Comparison of ENCODE assay signal across 8 cellular contexts in genomic region chr9:129783516-129784361, GRCh38. TPM values are rescaled to one million over a fixed set of nuclear protein-coding genes. Genes with fewer than 3 reads are reported as not detected.
A peak's percentile ranks its signal among the peaks of the same experiment; 100 is the strongest.
DNase-seq lines count a peak whose midpoint lies in the region; ATAC-seq, FAIRE-seq and TF ChIP-seq lines count a peak whose summit lies in the region.

No MANE protein-coding gene starts in this region.

- intact Hi-C loops in CD4-positive, alpha-beta T cell (cut with DNase I, micrococcal nuclease), result loop anchor here (1.0 to 5.0 kb wide), 8 partner anchors 46 to 653 kb away; partner anchors contain the start of gene ASB6 (in 1 of the 2)

- no peak overlapping the region for H3K4me3 Mint-ChIP-seq in CD4-positive, alpha-beta T cell

- H3K27ac Mint-ChIP-seq in CD4-positive, alpha-beta T cell, result no peak overlapping the region

- FAIRE-seq in endometrium (lab: Jason Lieb, UNC), result peak; percentile 80

- POLR2A ChIA-PET in CD4-positive, alpha-beta T cell (lab: Charles Lee), result no interaction called here

- peaks cover 5% of the 10 kb centered on the region for H3K4me1 Mint-ChIP-seq in CD4-positive, alpha-beta T cell (ENCODE audit: low read depth)

- H3K9me3 Mint-ChIP-seq in CD4-positive, alpha-beta T cell, result no peaks in the 10 kb centered on the region

- no peaks in the 10 kb centered on the region for H3K27me3 ChIP-seq in CD4-positive, alpha-beta T cell (ENCODE audit: control insufficient read depth, insufficient read depth, low read length)

- peaks cover 8% of the 10 kb centered on the region for H3K27me3 Mint-ChIP-seq in CD4-positive, alpha-beta T cell

- DNase-seq in CD4-positive, alpha-beta T cell, result peak; percentile 55 to 72 (median 64)
- DNase-seq in NOMO-1 (lab: John Stamatoyannopoulos, UW; ENCODE audit: unreplicated experiment in 2 of 2) (peak; percentile 59 to 73), middle frontal gyrus (ENCODE audit: extremely low spot score, low spot score) (peak; percentile 72)
- peak; percentile 87 for DNase-seq in activated CD8-positive, alpha-beta memory T cell treated with anti-CD3 and anti-CD28 coated beads for 24 hours
- DNase-seq in stimulated activated CD8-positive, alpha-beta memory T cell treated with anti-CD3 and anti-CD28 coated beads, Interleukin-4, amount 100 ng/mL, for 24 hours (ENCODE audit: low read depth), result peak; percentile 57

- no peaks in the 10 kb centered on the region for H3K36me3 Mint-ChIP-seq in CD4-positive, alpha-beta T cell (ENCODE audit: low read depth)

- peak; percentile 89 for TF ChIP-seq CTCF in CD4-positive, alpha-beta T cell (IDR thresholded peaks at IDR 0.05)

- H3K9me3 ChIP-seq in CD4-positive, alpha-beta T cell (ENCODE audit: control insufficient read depth, low read length), result no peaks in the 10 kb centered on the region

- CTCF ChIA-PET in CD4-positive, alpha-beta T cell (lab: Charles Lee), result interaction anchor here (0.6 to 2.2 kb wide), 8 partner anchors 19 to 652 kb away, joined by 3 to 14 read pairs (median 4); partner anchors contain the start of gene TOR1B

- ATAC-seq in CD4-positive, alpha-beta T cell (ENCODE audit: poor library complexity), result peak; percentile 100
- peak; percentile 50 for ATAC-seq in HG02610 (IDR thresholded peaks at IDR 0.05; ENCODE audit: unreplicated experiment)
- no peak for ATAC-seq in GM21723 (IDR thresholded peaks at IDR 0.05; ENCODE audit: unreplicated experiment)

- H3K27ac ChIP-seq in CD4-positive, alpha-beta T cell (ENCODE audit: low read depth, low read length), result no peak overlapping the region

RNA-seq across cellular contexts. Expression of gene TOR1B, which starts 19.2 kb away (rescaled TPM):
- 10 to 100 TPM; 13.4 to 15.1 TPM for total RNA-seq in CD4-positive, alpha-beta T cell

RNA-seq across cellular contexts. Expression of gene PTGES, which starts 30.9 kb away (rescaled TPM):
- total RNA-seq in CD4-positive, alpha-beta T cell, result under 1 TPM; 0.25 to 0.38 TPM

RNA-seq across cellular contexts. Expression of gene TOR1A, which starts 40.2 kb away (rescaled TPM):
- 10 to 100 TPM; 12.6 to 13.9 TPM for total RNA-seq in CD4-positive, alpha-beta T cell

RNA-seq across cellular contexts. Expression of gene C9orf78, which starts 51.3 kb away (rescaled TPM):
- total RNA-seq in CD4-positive, alpha-beta T cell, result 100 to 1,000 TPM; 145 to 159 TPM

RNA-seq across cellular contexts. Expression of gene USP20, which starts 51.5 kb away (rescaled TPM):
- 10 to 100 TPM; 80.4 to 80.9 TPM for total RNA-seq in CD4-positive, alpha-beta T cell
